Comparison of ENCODE assay signal across 1 cellular context in the genomic region with DNA sequence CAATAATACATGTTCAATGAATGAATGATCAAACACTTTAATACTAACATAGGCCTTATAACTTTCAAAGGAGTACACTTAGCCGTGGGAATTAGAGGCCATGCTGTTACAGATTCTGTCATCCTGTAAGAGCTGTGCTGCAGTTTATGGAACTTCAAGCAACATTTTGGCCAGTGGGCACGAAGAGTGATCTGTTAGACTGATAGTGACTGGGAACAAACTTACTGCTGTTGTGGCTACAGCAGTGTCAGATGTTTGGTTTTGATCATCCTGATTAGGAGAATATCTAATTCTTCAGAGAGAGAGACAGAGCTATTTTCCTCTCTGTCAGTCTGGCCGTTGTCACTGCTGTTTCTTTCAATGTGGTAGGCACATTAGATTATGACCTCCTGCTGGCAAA.
A peak's percentile ranks its signal among the peaks of the same experiment; 100 is the strongest.
TF ChIP-seq lines count a peak whose summit lies in the region.

No MANE protein-coding gene starts in this region.

TF ChIP-seq in SK-N-SH, 30 proteins besides CTCF, POLR2A, EP300 and RAD21 (continued from another document):
- TF ChIP-seq, protein P1, sequence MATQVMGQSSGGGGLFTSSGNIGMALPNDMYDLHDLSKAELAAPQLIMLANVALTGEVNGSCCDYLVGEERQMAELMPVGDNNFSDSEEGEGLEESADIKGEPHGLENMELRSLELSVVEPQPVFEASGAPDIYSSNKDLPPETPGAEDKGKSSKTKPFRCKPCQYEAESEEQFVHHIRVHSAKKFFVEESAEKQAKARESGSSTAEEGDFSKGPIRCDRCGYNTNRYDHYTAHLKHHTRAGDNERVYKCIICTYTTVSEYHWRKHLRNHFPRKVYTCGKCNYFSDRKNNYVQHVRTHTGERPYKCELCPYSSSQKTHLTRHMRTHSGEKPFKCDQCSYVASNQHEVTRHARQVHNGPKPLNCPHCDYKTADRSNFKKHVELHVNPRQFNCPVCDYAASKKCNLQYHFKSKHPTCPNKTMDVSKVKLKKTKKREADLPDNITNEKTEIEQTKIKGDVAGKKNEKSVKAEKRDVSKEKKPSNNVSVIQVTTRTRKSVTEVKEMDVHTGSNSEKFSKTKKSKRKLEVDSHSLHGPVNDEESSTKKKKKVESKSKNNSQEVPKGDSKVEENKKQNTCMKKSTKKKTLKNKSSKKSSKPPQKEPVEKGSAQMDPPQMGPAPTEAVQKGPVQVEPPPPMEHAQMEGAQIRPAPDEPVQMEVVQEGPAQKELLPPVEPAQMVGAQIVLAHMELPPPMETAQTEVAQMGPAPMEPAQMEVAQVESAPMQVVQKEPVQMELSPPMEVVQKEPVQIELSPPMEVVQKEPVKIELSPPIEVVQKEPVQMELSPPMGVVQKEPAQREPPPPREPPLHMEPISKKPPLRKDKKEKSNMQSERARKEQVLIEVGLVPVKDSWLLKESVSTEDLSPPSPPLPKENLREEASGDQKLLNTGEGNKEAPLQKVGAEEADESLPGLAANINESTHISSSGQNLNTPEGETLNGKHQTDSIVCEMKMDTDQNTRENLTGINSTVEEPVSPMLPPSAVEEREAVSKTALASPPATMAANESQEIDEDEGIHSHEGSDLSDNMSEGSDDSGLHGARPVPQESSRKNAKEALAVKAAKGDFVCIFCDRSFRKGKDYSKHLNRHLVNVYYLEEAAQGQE (IDR thresholded peaks at IDR 0.05; ENCODE audit: low read depth, low read length): no peak
- no peak for TF ChIP-seq POLR2AphosphoS5 (IDR thresholded peaks at IDR 0.05; ENCODE audit: low read depth, low read length)
- TF ChIP-seq GABPA (IDR thresholded peaks at IDR 0.05; ENCODE audit: low read depth): no peak
- no peak for TF ChIP-seq YY1 (IDR thresholded peaks at IDR 0.05; ENCODE audit: low read depth)
- no peak for TF ChIP-seq TEAD4 (IDR thresholded peaks at IDR 0.05; ENCODE audit: borderline replicate concordance, insufficient read depth)
- peak; percentile 20; the same call in 1 of the 2 replicates for TF ChIP-seq RCOR1 (IDR thresholded peaks at IDR 0.05; ENCODE audit: low read length)
- no peak for TF ChIP-seq TAF1 (IDR thresholded peaks at IDR 0.05; ENCODE audit: borderline replicate concordance, low read depth, low read length)
- no peak for TF ChIP-seq MEF2A (IDR thresholded peaks at IDR 0.05; ENCODE audit: borderline replicate concordance, low read depth)
- no peak for TF ChIP-seq CHD2 (IDR thresholded peaks at IDR 0.05; ENCODE audit: low read length, partially characterized antibody)
- TF ChIP-seq EZH2phosphoT487 (IDR thresholded peaks at IDR 0.05; ENCODE audit: borderline replicate concordance, low read depth): no peak
- TF ChIP-seq, protein P2, sequence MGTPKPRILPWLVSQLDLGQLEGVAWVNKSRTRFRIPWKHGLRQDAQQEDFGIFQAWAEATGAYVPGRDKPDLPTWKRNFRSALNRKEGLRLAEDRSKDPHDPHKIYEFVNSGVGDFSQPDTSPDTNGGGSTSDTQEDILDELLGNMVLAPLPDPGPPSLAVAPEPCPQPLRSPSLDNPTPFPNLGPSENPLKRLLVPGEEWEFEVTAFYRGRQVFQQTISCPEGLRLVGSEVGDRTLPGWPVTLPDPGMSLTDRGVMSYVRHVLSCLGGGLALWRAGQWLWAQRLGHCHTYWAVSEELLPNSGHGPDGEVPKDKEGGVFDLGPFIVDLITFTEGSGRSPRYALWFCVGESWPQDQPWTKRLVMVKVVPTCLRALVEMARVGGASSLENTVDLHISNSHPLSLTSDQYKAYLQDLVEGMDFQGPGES (IDR thresholded peaks at IDR 0.05; ENCODE audit: low read depth, low read length): no peak
- no peak for TF ChIP-seq FOXM1 (IDR thresholded peaks at IDR 0.05; ENCODE audit: low read depth)
- peak; percentile 92 for TF ChIP-seq GATA2 (CRISPR knock-in tag; IDR thresholded peaks at IDR 0.05)
- TF ChIP-seq FOXJ3 (CRISPR knock-in tag; IDR thresholded peaks at IDR 0.05): 0 out of 2 replicates have a peak, but pooled peaks have one; percentile 28
- TF ChIP-seq, protein P3, sequence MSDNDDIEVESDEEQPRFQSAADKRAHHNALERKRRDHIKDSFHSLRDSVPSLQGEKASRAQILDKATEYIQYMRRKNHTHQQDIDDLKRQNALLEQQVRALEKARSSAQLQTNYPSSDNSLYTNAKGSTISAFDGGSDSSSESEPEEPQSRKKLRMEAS (IDR thresholded peaks at IDR 0.05; ENCODE audit: low read depth): no peak
- TF ChIP-seq MXI1 (IDR thresholded peaks at IDR 0.05; ENCODE audit: low read depth, low read length): peak; percentile 58; the same call in 1 of the 2 replicates
- TF ChIP-seq, protein P4, sequence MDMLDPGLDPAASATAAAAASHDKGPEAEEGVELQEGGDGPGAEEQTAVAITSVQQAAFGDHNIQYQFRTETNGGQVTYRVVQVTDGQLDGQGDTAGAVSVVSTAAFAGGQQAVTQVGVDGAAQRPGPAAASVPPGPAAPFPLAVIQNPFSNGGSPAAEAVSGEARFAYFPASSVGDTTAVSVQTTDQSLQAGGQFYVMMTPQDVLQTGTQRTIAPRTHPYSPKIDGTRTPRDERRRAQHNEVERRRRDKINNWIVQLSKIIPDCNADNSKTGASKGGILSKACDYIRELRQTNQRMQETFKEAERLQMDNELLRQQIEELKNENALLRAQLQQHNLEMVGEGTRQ (IDR thresholded peaks at IDR 0.05; ENCODE audit: borderline replicate concordance, low read depth, low read length): no peak
- TF ChIP-seq SIN3A (IDR thresholded peaks at IDR 0.05; ENCODE audit: borderline replicate concordance, low read depth, low read length): no peak
- no peak for TF ChIP-seq ELF1 (IDR thresholded peaks at IDR 0.05)
- no peak for TF ChIP-seq RXRA (IDR thresholded peaks at IDR 0.05; ENCODE audit: borderline replicate concordance, low read depth)
- no peak for TF ChIP-seq TCF12 (IDR thresholded peaks at IDR 0.05)
